In genomic region chr14:104187931-104188726, GRCh38 we compare ENCODE assay signal across 1 cellular context.
TF ChIP-seq lines count a peak whose summit lies in the region.

No MANE protein-coding gene starts in this region.

TF ChIP-seq in H1, 55 proteins besides CTCF, POLR2A, EP300 and RAD21 (continued from another document):
- TF ChIP-seq BCL11A (IDR thresholded peaks at IDR 0.05; ENCODE audit: low read depth in 2 of 2, low read length in 2 of 2) (no peak), NANOG (IDR thresholded peaks at IDR 0.05; ENCODE audit: insufficient read depth, low read depth, low read length, poor library complexity, severe bottlenecking) (no peak), ATF3 (IDR thresholded peaks at IDR 0.05; ENCODE audit: insufficient read depth, low read depth, low read length) (no peak), SP2 (IDR thresholded peaks at IDR 0.05; ENCODE audit: low read length) (no peak), ATF2 (IDR thresholded peaks at IDR 0.05; ENCODE audit: low read length) (no peak), SIX5 (IDR thresholded peaks at IDR 0.05; ENCODE audit: low read depth, low read length) (no peak)
